ENCODE assay signal across 21 cellular contexts in genomic region chr5:113683211-113683610, GRCh38.
"Had no signal": no experiment of that assay in that cellular context is flagged by ENCODE, and none has a peak within 500 bp of the region (broad histone marks: within the 10 kb centered on the region; RNA-seq: fewer than 3 reads in every experiment).

No MANE protein-coding gene starts in this region.

- H3K9me3 ChIP-seq: MG63, SJCRH30 had no signal

- H3K4me2 ChIP-seq: PC-9 had no signal

- H3K27me3 ChIP-seq: MG63 had no signal

- H3K4me3 ChIP-seq: MG63, PC-9, SJCRH30, SK-N-MC had no signal

- DNase-seq: MG63, NCI-H1048, NCI-H1436, NCI-H187, NCI-H1930, NCI-H2029 treated with DMSO at 0.1 percent for 48 hours, NCI-H2081 treated with DMSO at 0.1 percent for 48 hours, NCI-H2107, NCI-H2171 treated with DMSO at 0.1 percent for 48 hours, NCI-H2227 treated with DMSO at 0.1 percent for 48 hours, NCI-H345, NCI-H510A treated with DMSO at 0.1 percent for 48 hours, NCI-H774, PC-9, SHP77, SIG-M5 had no signal

- H3K36me3 ChIP-seq: MG63, SJCRH30 had no signal

- H3K27ac ChIP-seq: PC-9, RWPE1, SJCRH30, SK-N-MC had no signal

- ATAC-seq: Panc1, Right ventricle myocardium inferior had no signal

- H3K4me1 ChIP-seq: SJCRH30 had no signal
